Comparison of ENCODE assay signal across 8 cellular contexts in genomic region chr1:40978886-40979240, GRCh38. TPM values are rescaled to one million over a fixed set of nuclear protein-coding genes. Genes with fewer than 3 reads are reported as not detected.
DNase-seq lines count a peak whose midpoint lies in the region; ATAC-seq, FAIRE-seq and TF ChIP-seq lines count a peak whose summit lies in the region.

No MANE protein-coding gene starts in this region.

- H3K27ac ChIP-seq in left ventricle myocardium inferior (replicated peaks) (peak overlapping the region; percentile 98), aorta (ENCODE audit: low read depth in 1 of 2, low read length in 2 of 2) (peak overlapping the region; percentile 14 to 38)

- H3K4me1 ChIP-seq in left ventricle myocardium inferior (peaks cover 29% of the 10 kb centered on the region), aorta (ENCODE audit: control insufficient read depth in 1 of 2, insufficient read depth in 2 of 2, low read length in 2 of 2) (no peaks in the 10 kb centered on the region)

- in situ Hi-C loops in GM13977 (cut with MboI; ENCODE audit: low pct_unique_long_range_greater_than_20kb, low sequenced_read_pairs, unreplicated experiment), result no loop called here

- peak overlapping the region; percentile 76 for H3K4me3 Mint-ChIP-seq in mesothelial cell of epicardium

- H3K27me3 ChIP-seq in left ventricle myocardium inferior (ENCODE audit: low read depth), result no peaks in the 10 kb centered on the region
- no peaks in the 10 kb centered on the region for H3K27me3 ChIP-seq in bronchial epithelial cell (ENCODE audit: control insufficient read depth, insufficient read depth, low read length)
- H3K27me3 ChIP-seq in aorta (ENCODE audit: control insufficient read depth in 1 of 2, insufficient read depth in 2 of 2, low read length in 1 of 2), result no peaks in the 10 kb centered on the region

- no peak for FAIRE-seq in bronchial epithelial cell (lab: Jason Lieb, UNC)

- DNase-seq in left ventricle myocardium inferior (no peak), Right ventricle myocardium superior (no peak), bronchial epithelial cell (ENCODE audit: low read depth) (no peak), mesothelial cell of epicardium (ENCODE audit: low spot score in 2 of 2, unreplicated experiment in 2 of 2) (no peak), aorta (no peak), COR-L47 (lab: John Stamatoyannopoulos, UW) (no peak), GM13977 (ENCODE audit: low spot score) (no peak), NCI-H1417 (lab: John Stamatoyannopoulos, UW) (no peak)

- intact Hi-C loops in left ventricle myocardium inferior (cut with micrococcal nuclease) (no loop called here), Right ventricle myocardium superior (cut with DNase I) (no loop called here), aorta (cut with DNase I) (no loop called here)

- peak overlapping the region; percentile 89 for H3K27ac Mint-ChIP-seq in mesothelial cell of epicardium

- H3K4me1 Mint-ChIP-seq in mesothelial cell of epicardium, result peaks cover 30% of the 10 kb centered on the region

- H3K9me3 ChIP-seq in left ventricle myocardium inferior (replicated peaks), result no peaks in the 10 kb centered on the region
- H3K9me3 ChIP-seq in aorta (ENCODE audit: control insufficient read depth, low read length), result no peaks in the 10 kb centered on the region

- H3K9me3 Mint-ChIP-seq in mesothelial cell of epicardium, result no peaks in the 10 kb centered on the region

- H3K36me3 ChIP-seq in left ventricle myocardium inferior (peaks cover 5% of the 10 kb centered on the region), bronchial epithelial cell (ENCODE audit: control insufficient read depth, insufficient read depth, low read length) (no peaks in the 10 kb centered on the region), aorta (ENCODE audit: control insufficient read depth in 1 of 2, insufficient read depth in 2 of 2, low read length in 1 of 2) (no peaks in the 10 kb centered on the region)

- TF ChIP-seq CTCF in left ventricle myocardium inferior (IDR thresholded peaks at IDR 0.05; ENCODE audit: borderline replicate concordance) (no peak), bronchial epithelial cell (IDR thresholded peaks at IDR 0.05; ENCODE audit: insufficient read depth, low read length, severe bottlenecking) (no peak), mesothelial cell of epicardium (IDR thresholded peaks at IDR 0.05; ENCODE audit: unreplicated experiment) (no peak), GM13977 (IDR thresholded peaks at IDR 0.05; ENCODE audit: extremely low read depth, insufficient read depth, missing control alignments) (no peak)

- peaks cover 2% of the 10 kb centered on the region for H3K36me3 Mint-ChIP-seq in mesothelial cell of epicardium

- H3K27me3 Mint-ChIP-seq in mesothelial cell of epicardium (ENCODE audit: low read depth), result no peaks in the 10 kb centered on the region

- WGBS in aorta, 2 donors, result 37 to 39% methylated on average over 17 of the region's 17 CpGs

- ATAC-seq in Right ventricle myocardium superior (ENCODE audit: poor library complexity) (no peak), aorta (ENCODE audit: low FRiP score) (peak; percentile 0)

- H3K4me3 ChIP-seq in left ventricle myocardium inferior, result peak overlapping the region; percentile 79
- peak overlapping the region; percentile 70 for H3K4me3 ChIP-seq in bronchial epithelial cell (ENCODE audit: low read depth, low read length)
- no peak overlapping the region for H3K4me3 ChIP-seq in aorta (ENCODE audit: low read length in 2 of 2)

RNA-seq across cellular contexts. Expression of gene CTPS1, which starts 0.6 kb away (rescaled TPM):
- total RNA-seq in left ventricle myocardium inferior, result 7.1 TPM
- 7.2 TPM for total RNA-seq in Right ventricle myocardium superior
- total RNA-seq in bronchial epithelial cell, result 33.7 and 36.6 TPM in 2 replicates
- 41.6 to 42.9 TPM (median 41.8 TPM) in 3 replicates for total RNA-seq in mesothelial cell of epicardium
- 10 to 100 TPM; 29.9 to 60.6 TPM for total RNA-seq in aorta
- 10 to 100 TPM; 26.7 to 60.2 TPM for polyA plus RNA-seq in aorta

RNA-seq across cellular contexts. Expression of gene SLFNL1, which starts 42.7 kb away (rescaled TPM):
- total RNA-seq in left ventricle myocardium inferior (0.16 TPM), Right ventricle myocardium superior (0.22 TPM), bronchial epithelial cell (under 0.01 and 0.26 TPM in 2 replicates), mesothelial cell of epicardium (1.2 to 1.4 TPM (median 1.3 TPM) in 3 replicates), aorta (1 to 10 TPM in 1 of 2 donors, under 1 TPM in 1; 0.69 to 1.0 TPM)
- under 1 TPM; 0.38 to 0.51 TPM for polyA plus RNA-seq in aorta

Comparison
In these comparisons a context has a peak if more than half of its experiments do, and no peak if none do; other contexts are left out.
1. H3K4me3 ChIP-seq: peak in left ventricle myocardium inferior (single experiment) and bronchial epithelial cell (single experiment); none in aorta (0 of 2).